Comparison of ENCODE assay signal across 8 cellular contexts in genomic region chr7:91944970-91945369, GRCh38. TPM values are rescaled to one million over a fixed set of nuclear protein-coding genes. Genes with fewer than 3 reads are reported as not detected.
DNase-seq lines count a peak whose midpoint lies in the region; ATAC-seq, FAIRE-seq and TF ChIP-seq lines count a peak whose summit lies in the region.
"Not testable (repeated sequence)": the region's sequence is repeated elsewhere in the genome, so short reads cannot be mapped to it uniquely, and the experiment has no call there.

No MANE protein-coding gene starts in this region.

- H2AFZ ChIP-seq in osteoblast (ENCODE audit: low read length), result not testable (repeated sequence)

- not testable (repeated sequence) for H3K36me3 ChIP-seq in CD8-positive, alpha-beta memory T cell (ENCODE audit: insufficient read depth, low read length); brain microvascular endothelial cell (replicated peaks); left ventricle myocardium inferior; osteoblast (ENCODE audit: insufficient read depth, low read length); stomach

- H3K27ac ChIP-seq in A549 (0 out of 6 replicates have a peak overlapping the region, but pooled peaks of 1 of the 2 experiments have one; percentile 13), brain microvascular endothelial cell (peak overlapping the region; percentile 10), left ventricle myocardium inferior (replicated peaks) (peak overlapping the region; percentile 9), osteoblast (ENCODE audit: low read depth, low read length) (peak overlapping the region; percentile 29), stomach (peak overlapping the region in 3 of 5 donors; percentile 45 to 58 (median 52))
- not testable (repeated sequence) for H3K27ac ChIP-seq in CD8-positive, alpha-beta memory T cell (ENCODE audit: low read depth, low read length)

- not testable (repeated sequence) for H3K27me3 Mint-ChIP-seq in CD8-positive, alpha-beta memory T cell; T-helper 17 cell; type B pancreatic cell

- not testable (repeated sequence) for FAIRE-seq in A549 (lab: Jason Lieb, UNC)

- not testable (repeated sequence) for DNase-seq in A549 (ENCODE audit: low read depth in 1 of 2, low spot score in 1 of 2); CD8-positive, alpha-beta memory T cell; T-helper 17 cell; brain microvascular endothelial cell; left ventricle myocardium inferior; osteoblast (ENCODE audit: insufficient read length, low spot score, missing footprints); stomach; type B pancreatic cell (ENCODE audit: extremely low spot score, unreplicated experiment)

- H3K4me1 ChIP-seq in A549, result peaks cover 29% of the 10 kb centered on the region
- H3K4me1 ChIP-seq in CD8-positive, alpha-beta memory T cell (ENCODE audit: insufficient read depth, low read length), result peaks cover 30% of the 10 kb centered on the region
- peaks cover 66% of the 10 kb centered on the region for H3K4me1 ChIP-seq in left ventricle myocardium inferior
- peaks cover 10% of the 10 kb centered on the region for H3K4me1 ChIP-seq in osteoblast (ENCODE audit: insufficient read depth, low read length)
- H3K4me1 ChIP-seq in stomach, result peaks cover 16 to 71% (median 50%) of the 10 kb centered on the region in 4 donors

- peak overlapping the region in 5 of 8 donors; percentile 5 to 76 (median 54) for H3K27ac Mint-ChIP-seq in CD8-positive, alpha-beta memory T cell
- H3K27ac Mint-ChIP-seq in T-helper 17 cell, result peak overlapping the region; percentile 24
- H3K27ac Mint-ChIP-seq in type B pancreatic cell, result peak overlapping the region; percentile 3

- not testable (repeated sequence) for TF ChIP-seq EP300 in A549 (IDR thresholded peaks at IDR 0.05); stomach (IDR thresholded peaks at IDR 0.05)

- H3K9me3 ChIP-seq in A549; CD8-positive, alpha-beta memory T cell (ENCODE audit: low read length); T-helper 17 cell (ENCODE audit: control insufficient read depth, low read length, poor library complexity, severe bottlenecking); left ventricle myocardium inferior (replicated peaks); osteoblast (ENCODE audit: low read depth, low read length); stomach: not testable (repeated sequence)

- TF ChIP-seq RAD21 in A549 (conservative IDR thresholded peaks at IDR 0.05 in 1 of 2, IDR thresholded peaks at IDR 0.05 in 1 of 2), result not testable (repeated sequence)

- not testable (repeated sequence) for H3K27me3 ChIP-seq in CD8-positive, alpha-beta memory T cell (ENCODE audit: insufficient read depth, low read length, poor library complexity, severe bottlenecking); brain microvascular endothelial cell (replicated peaks); left ventricle myocardium inferior (ENCODE audit: low read depth); osteoblast (ENCODE audit: insufficient read depth, low read length); stomach

- not testable (repeated sequence) for H3K4me3 ChIP-seq in A549; CD8-positive, alpha-beta memory T cell (ENCODE audit: low read length); brain microvascular endothelial cell (ENCODE audit: low read depth, low read length); left ventricle myocardium inferior; osteoblast (ENCODE audit: insufficient read depth, low read length); stomach

- TF ChIP-seq POLR2A in A549 (IDR thresholded peaks at IDR 0.05; ENCODE audit: low read length); stomach (IDR thresholded peaks at IDR 0.05): not testable (repeated sequence)

- peak overlapping the region; percentile 50 for H3K4me2 ChIP-seq in A549
- H3K4me2 ChIP-seq in osteoblast (ENCODE audit: insufficient read depth, low read length), result not testable (repeated sequence)

- 91% methylated on average over 5 of the region's 5 CpGs for WGBS in A549 (ENCODE audit: missing lambda C conversion rate)
- whole genome bisulfite sequencing in stomach, 5 donors, result 93 to 97% (median 95%) methylated on average over 5 of the region's 5 CpGs

- CTCF ChIA-PET in A549 (lab: Yijun Ruan, JAX), result interaction anchor here (0.7 to 3.0 kb wide), 4 partner anchors 11 to 64 kb away, joined by 3 to 13 read pairs (median 4); partner anchors contain the start of gene MTERF1
- CTCF ChIA-PET in CD8-positive, alpha-beta memory T cell (lab: Charles Lee), result not testable (repeated sequence)

- intact Hi-C loops in left ventricle myocardium inferior (cut with micrococcal nuclease); stomach (cut with DNase I; ENCODE audit: low total_unique reads): not testable (repeated sequence)

- ATAC-seq in A549, T-helper 17 cell: not testable (repeated sequence)

- peaks cover 84% of the 10 kb centered on the region for H3K79me2 ChIP-seq in osteoblast (ENCODE audit: insufficient read depth, low read length)

- in situ Hi-C loops in brain microvascular endothelial cell (cut with HindIII; ENCODE audit: low pct_ligation_motif_present, low sequenced_read_pairs), result not testable (repeated sequence)

- H4K20me1 ChIP-seq in osteoblast (ENCODE audit: insufficient read depth, low read length), result peaks cover 24% of the 10 kb centered on the region

- H3K4me3 Mint-ChIP-seq in CD8-positive, alpha-beta memory T cell, result peak overlapping the region in 1 of 7 donors; percentile 44
- H3K4me3 Mint-ChIP-seq in T-helper 17 cell, type B pancreatic cell: not testable (repeated sequence)

- peaks cover 54 to 74% (median 70%) of the 10 kb centered on the region in 3 donors for H3K4me1 Mint-ChIP-seq in CD8-positive, alpha-beta memory T cell
- H3K4me1 Mint-ChIP-seq in T-helper 17 cell, result peaks cover 29% of the 10 kb centered on the region
- peaks cover 21% of the 10 kb centered on the region for H3K4me1 Mint-ChIP-seq in type B pancreatic cell (ENCODE audit: unreplicated experiment)

- TF ChIP-seq CTCF in A549 (IDR thresholded peaks at IDR 0.05); brain microvascular endothelial cell (IDR thresholded peaks at IDR 0.05; ENCODE audit: low read depth, low read length, missing control alignments); left ventricle myocardium inferior (IDR thresholded peaks at IDR 0.05; ENCODE audit: borderline replicate concordance); osteoblast (IDR thresholded peaks at IDR 0.05; ENCODE audit: extremely low read depth, low read depth, low read length); stomach (IDR thresholded peaks at IDR 0.05); type B pancreatic cell (conservative IDR thresholded peaks at IDR 0.05): not testable (repeated sequence)

- POLR2A ChIA-PET in A549 (lab: Yijun Ruan, JAX); CD8-positive, alpha-beta memory T cell (lab: Charles Lee): not testable (repeated sequence)

- H3K36me3 Mint-ChIP-seq in CD8-positive, alpha-beta memory T cell, result peaks cover 9 to 24% (median 10%) of the 10 kb centered on the region in 3 donors
- H3K36me3 Mint-ChIP-seq in T-helper 17 cell (ENCODE audit: low read depth), result not testable (repeated sequence)
- H3K36me3 Mint-ChIP-seq in type B pancreatic cell, result peaks cover 13% of the 10 kb centered on the region

- H3K9me3 Mint-ChIP-seq in CD8-positive, alpha-beta memory T cell; type B pancreatic cell: not testable (repeated sequence)

RNA-seq across cellular contexts. Expression of gene AKAP9, which starts 4.3 kb away (rescaled TPM):
- polyA plus RNA-seq in A549 (2011; rRNA removed), result 23.0 and 32.3 TPM in 2 replicates
- 3.4 and 3.6 TPM in 2 replicates for polyA plus RNA-seq in A549 (2012; cell fraction: cytosol; rRNA removed)
- 7.7 and 11.0 TPM in 2 replicates for polyA plus RNA-seq in A549 (2012; cell fraction: nucleus; rRNA removed)
- polyA plus RNA-seq in A549 (2017; fragmentation: RNase III; extraction: RNeasy Plus Mini Kit Qiagen cat#74134 plus additional on column Dnase treatment), result 11.7 to 12.8 TPM (median 11.7 TPM) in 3 replicates
- polyA minus RNA-seq in A549 (2011; rRNA and poly(A)+ RNA removed), result 17.8 and 19.5 TPM in 2 replicates
- total RNA-seq in CD8-positive, alpha-beta memory T cell, result 10 to 100 TPM; 34.9 to 40.3 TPM
- 49.2 TPM for polyA plus RNA-seq in CD8-positive, alpha-beta memory T cell
- total RNA-seq in T-helper 17 cell, result 10 to 100 TPM; 70.3 to 74.3 TPM
- total RNA-seq in left ventricle myocardium inferior, result 49.4 TPM
- 56.5 and 60.7 TPM in 2 replicates for total RNA-seq in osteoblast
- 100 to 1,000 TPM; 109 to 149 (median 118) TPM for total RNA-seq in stomach
- 10 to 100 TPM in 2 of 3 donors, 1 to 10 TPM in 1; 5.7 to 13.8 (median 10.8) TPM for polyA plus RNA-seq in stomach
- total RNA-seq in type B pancreatic cell (ENCODE audit: low replicate concordance), result 63.1 and 84.6 TPM in 2 replicates

Comparison
In these comparisons a context has a peak if more than half of its experiments do, and no peak if none do; other contexts are left out.
1. H3K27ac Mint-ChIP-seq: peak in every context shown above with its lines; median percentile 54 in CD8-positive, alpha-beta memory T cell; 24 in T-helper 17 cell; 3 in type B pancreatic cell.